20 cellular contexts compared by ENCODE assay signal in the genomic region with DNA sequence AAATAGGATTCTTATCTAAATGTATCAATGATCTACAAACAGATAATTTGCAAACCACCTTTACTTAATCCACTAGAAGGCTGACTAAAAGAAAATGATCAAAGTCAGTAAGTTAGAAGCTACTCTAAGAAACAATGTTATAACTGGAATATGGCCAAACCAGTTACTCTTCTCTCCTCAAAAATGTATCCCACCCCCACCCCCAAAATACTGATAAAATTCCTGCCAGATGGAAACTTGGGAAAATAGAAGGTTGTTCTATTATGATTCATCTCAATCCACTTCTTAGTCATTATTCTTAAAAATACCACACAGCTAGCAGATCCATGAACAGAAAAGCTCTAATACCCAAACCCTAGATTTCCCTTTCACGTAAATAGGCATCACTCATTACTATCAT.
"Had no signal": no experiment of that assay in that cellular context is flagged by ENCODE, and none has a peak within 500 bp of the region (broad histone marks: within the 10 kb centered on the region; RNA-seq: fewer than 3 reads in every experiment).

No MANE protein-coding gene starts in this region.

- H3K4me3 ChIP-seq: MG63 had no signal

- H3K36me3 ChIP-seq: MG63 had no signal

- H3K27me3 ChIP-seq: MG63 had no signal

- DNase-seq: Karpas-422, KG1, MG63, NCI-H1092, NCI-H1105 treated with DMSO at 0.1 percent for 48 hours, NCI-H1417 treated with DMSO at 0.1 percent for 48 hours, NCI-H146, NCI-H1694 treated with DMSO at 0.1 percent for 48 hours, NCI-H1930, NCI-H2081, NCI-H2107, NCI-H2227 treated with DMSO at 0.1 percent for 48 hours, NCI-H524, NCI-H526 treated with DMSO at 0.1 percent for 48 hours, NCI-H748 treated with DMSO at 0.1 percent for 48 hours, PC-3, SHP77 had no signal

- H3K27ac ChIP-seq: HL-60, RWPE1 had no signal

- H3K9me3 ChIP-seq: MG63 had no signal

- ATAC-seq: Panc1, PC-3 had no signal
